8 cellular contexts compared by ENCODE assay signal in genomic region chr14:69101331-69101826, GRCh38. TPM values are rescaled to one million over a fixed set of nuclear protein-coding genes. Genes with fewer than 3 reads are reported as not detected.
A peak's percentile ranks its signal among the peaks of the same experiment; 100 is the strongest.
DNase-seq lines count a peak whose midpoint lies in the region; ATAC-seq lines count a peak whose summit lies in the region.

No MANE protein-coding gene starts in this region.

- ATAC-seq in right cardiac atrium, result peak; percentile 89 to 91
- ATAC-seq in GM19395 (IDR thresholded peaks at IDR 0.05; ENCODE audit: unreplicated experiment), result no peak

- no peaks in the 10 kb centered on the region for H3K9me3 Mint-ChIP-seq in activated T-helper 2 cell treated with anti-CD3 and anti-CD28 coated beads, Interferon-gamma antibody, Interleukin-2, Interleukin-4, amounts not matched to agents 10 μg/mL and 5 μg/mL and 100 μg/mL, durations not matched to agents 14 hours and 24 hours and 36 hours

- no peak overlapping the region for H3K27ac ChIP-seq in right cardiac atrium (ENCODE audit: low read length)

- no peaks in the 10 kb centered on the region for H3K9me3 ChIP-seq in right cardiac atrium (ENCODE audit: control insufficient read depth, low read length)

- peaks cover 8% of the 10 kb centered on the region for H3K4me1 Mint-ChIP-seq in activated T-helper 2 cell treated with anti-CD3 and anti-CD28 coated beads, Interferon-gamma antibody, Interleukin-2, Interleukin-4, amounts not matched to agents 10 μg/mL and 5 μg/mL and 100 μg/mL, durations not matched to agents 14 hours and 24 hours and 36 hours (ENCODE audit: low read depth)

- no peaks in the 10 kb centered on the region for H3K27me3 ChIP-seq in right cardiac atrium (ENCODE audit: control insufficient read depth, insufficient read depth)

- H3K4me1 ChIP-seq in right cardiac atrium (ENCODE audit: control insufficient read depth, insufficient read depth, low read length), result no peaks in the 10 kb centered on the region

- H3K27ac Mint-ChIP-seq in activated T-helper 2 cell treated with anti-CD3 and anti-CD28 coated beads, Interferon-gamma antibody, Interleukin-2, Interleukin-4, amounts not matched to agents 10 μg/mL and 5 μg/mL and 100 μg/mL, durations not matched to agents 14 hours and 24 hours and 36 hours, result peak overlapping the region; percentile 24

- H3K36me3 Mint-ChIP-seq in activated T-helper 2 cell treated with anti-CD3 and anti-CD28 coated beads, Interferon-gamma antibody, Interleukin-2, Interleukin-4, amounts not matched to agents 10 μg/mL and 5 μg/mL and 100 μg/mL, durations not matched to agents 14 hours and 24 hours and 36 hours (ENCODE audit: low read depth), result peaks cover 17% of the 10 kb centered on the region

- intact Hi-C loops in activated T-helper 2 cell treated with anti-CD3 and anti-CD28 coated beads, Interferon-gamma antibody, Interleukin-2, Interleukin-4, amounts not matched to agents 10 μg/mL and 5 μg/mL and 100 μg/mL, durations not matched to agents 14 hours and 24 hours and 36 hours (cut with micrococcal nuclease), result loop anchor here (2.0 kb wide), 1 partner anchor 125 kb away; no protein-coding TSS in a partner anchor
- intact Hi-C loops in right cardiac atrium (cut with DNase I), result loop anchor here in 3 of 4 donors (5.0 to 10.0 kb wide), 3 partner anchors 189 to 237 kb away; no protein-coding TSS in a partner anchor

- 31% methylated on average over 4 of the region's 4 CpGs for WGBS in right cardiac atrium

- no peak overlapping the region for H3K4me3 Mint-ChIP-seq in activated T-helper 2 cell treated with anti-CD3 and anti-CD28 coated beads, Interferon-gamma antibody, Interleukin-2, Interleukin-4, amounts not matched to agents 10 μg/mL and 5 μg/mL and 100 μg/mL, durations not matched to agents 14 hours and 24 hours and 36 hours (ENCODE audit: low read depth)

- no peak overlapping the region for H3K4me3 ChIP-seq in right cardiac atrium (ENCODE audit: low read length)

- H3K27me3 Mint-ChIP-seq in activated T-helper 2 cell treated with anti-CD3 and anti-CD28 coated beads, Interferon-gamma antibody, Interleukin-2, Interleukin-4, amounts not matched to agents 10 μg/mL and 5 μg/mL and 100 μg/mL, durations not matched to agents 14 hours and 24 hours and 36 hours (ENCODE audit: low read depth), result no peaks in the 10 kb centered on the region

- peak; percentile 88 for DNase-seq in EL
- peak; percentile 77 to 91 for DNase-seq in Kasumi-1 (lab: John Stamatoyannopoulos, UW)
- DNase-seq in activated T-helper 2 cell treated with anti-CD3 and anti-CD28 coated beads, Interferon-gamma antibody, Interleukin-2, Interleukin-4, amounts not matched to agents 10 μg/mL and 5 μg/mL and 100 μg/mL, durations not matched to agents 14 hours and 24 hours and 36 hours (ENCODE audit: low spot score), result no peak
- no peak for DNase-seq in right cardiac atrium
- DNase-seq in smooth muscle cell of the brain vasculature (ENCODE audit: low read depth, low spot score), result peak; percentile 46
- no peak for DNase-seq in iPS-NIHi7 (ENCODE audit: extremely low spot score)
- no peak for DNase-seq in NCI-H1436 treated with DMSO at 0.1 percent for 48 hours (lab: John Stamatoyannopoulos, UW)

RNA-seq across cellular contexts. Expression of gene DCAF5, which starts 51.5 kb away (rescaled TPM):
- total RNA-seq in activated T-helper 2 cell treated with anti-CD3 and anti-CD28 coated beads, Interferon-gamma antibody, Interleukin-2, Interleukin-4, amounts not matched to agents 10 μg/mL and 5 μg/mL and 100 μg/mL, durations not matched to agents 14 hours and 24 hours and 36 hours, result 30.4 and 30.7 TPM in 2 replicates
- total RNA-seq in right cardiac atrium, result 10 to 100 TPM; 46.6 to 53.6 (median 48.0) TPM
- polyA plus RNA-seq in right cardiac atrium, result 22.5 TPM

Comparison
In these comparisons a context has a peak if more than half of its experiments do, and no peak if none do; other contexts are left out.
1. DNase-seq: peak in EL (single experiment), Kasumi-1 (2 of 2) and smooth muscle cell of the brain vasculature (single experiment); none in activated T-helper 2 cell treated with anti-CD3 and anti-CD28 coated beads, Interferon-gamma antibody, Interleukin-2, Interleukin-4, amounts not matched to agents 10 μg/mL and 5 μg/mL and 100 μg/mL, durations not matched to agents 14 hours and 24 hours and 36 hours (single experiment), right cardiac atrium (0 of 3), iPS-NIHi7 (single experiment) and NCI-H1436 treated with DMSO at 0.1 percent for 48 hours (single experiment).